ENCODE assay signal across 1 cellular context in the genomic region with DNA sequence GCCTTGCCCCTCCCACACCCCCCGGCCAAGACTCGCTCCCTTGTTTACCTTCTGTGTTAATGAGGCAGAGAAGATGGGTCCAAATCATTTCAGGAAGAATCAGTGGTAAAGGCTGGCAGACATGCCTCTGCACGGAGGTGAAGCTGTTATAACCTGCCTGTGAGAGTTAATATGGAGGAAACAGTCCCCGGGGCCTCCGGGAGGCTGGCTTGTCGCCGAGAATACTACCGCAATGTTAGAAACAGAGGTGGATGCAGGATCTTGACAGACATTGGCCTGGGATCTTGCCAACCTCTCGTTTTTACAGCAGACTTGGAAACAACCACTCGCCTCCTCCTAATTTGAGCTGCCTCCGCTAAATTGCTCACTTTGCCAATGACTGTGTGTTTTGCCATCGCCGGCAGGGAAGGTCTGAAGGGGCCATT.
TF ChIP-seq lines count a peak whose summit lies in the region.

No MANE protein-coding gene starts in this region.

TF ChIP-seq in SK-N-SH treated with all-trans-retinoic acid at 6 μM for 48 hours, 23 proteins besides CTCF, POLR2A, EP300 and RAD21 (continued from another document):
- TF ChIP-seq, protein P1, sequence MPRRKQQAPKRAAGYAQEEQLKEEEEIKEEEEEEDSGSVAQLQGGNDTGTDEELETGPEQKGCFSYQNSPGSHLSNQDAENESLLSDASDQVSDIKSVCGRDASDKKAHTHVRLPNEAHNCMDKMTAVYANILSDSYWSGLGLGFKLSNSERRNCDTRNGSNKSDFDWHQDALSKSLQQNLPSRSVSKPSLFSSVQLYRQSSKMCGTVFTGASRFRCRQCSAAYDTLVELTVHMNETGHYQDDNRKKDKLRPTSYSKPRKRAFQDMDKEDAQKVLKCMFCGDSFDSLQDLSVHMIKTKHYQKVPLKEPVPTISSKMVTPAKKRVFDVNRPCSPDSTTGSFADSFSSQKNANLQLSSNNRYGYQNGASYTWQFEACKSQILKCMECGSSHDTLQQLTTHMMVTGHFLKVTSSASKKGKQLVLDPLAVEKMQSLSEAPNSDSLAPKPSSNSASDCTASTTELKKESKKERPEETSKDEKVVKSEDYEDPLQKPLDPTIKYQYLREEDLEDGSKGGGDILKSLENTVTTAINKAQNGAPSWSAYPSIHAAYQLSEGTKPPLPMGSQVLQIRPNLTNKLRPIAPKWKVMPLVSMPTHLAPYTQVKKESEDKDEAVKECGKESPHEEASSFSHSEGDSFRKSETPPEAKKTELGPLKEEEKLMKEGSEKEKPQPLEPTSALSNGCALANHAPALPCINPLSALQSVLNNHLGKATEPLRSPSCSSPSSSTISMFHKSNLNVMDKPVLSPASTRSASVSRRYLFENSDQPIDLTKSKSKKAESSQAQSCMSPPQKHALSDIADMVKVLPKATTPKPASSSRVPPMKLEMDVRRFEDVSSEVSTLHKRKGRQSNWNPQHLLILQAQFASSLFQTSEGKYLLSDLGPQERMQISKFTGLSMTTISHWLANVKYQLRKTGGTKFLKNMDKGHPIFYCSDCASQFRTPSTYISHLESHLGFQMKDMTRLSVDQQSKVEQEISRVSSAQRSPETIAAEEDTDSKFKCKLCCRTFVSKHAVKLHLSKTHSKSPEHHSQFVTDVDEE (CRISPR knock-in tag; IDR thresholded peaks at IDR 0.05), result no peak
- TF ChIP-seq RARB (CRISPR knock-in tag; IDR thresholded peaks at IDR 0.05) (no peak), ISL1 (CRISPR knock-in tag; IDR thresholded peaks at IDR 0.05) (no peak), ZNF70 (CRISPR knock-in tag; IDR thresholded peaks at IDR 0.05) (no peak), CSDC2 (CRISPR knock-in tag; IDR thresholded peaks at IDR 0.05) (no peak), ZFP3 (CRISPR knock-in tag; IDR thresholded peaks at IDR 0.05) (no peak), SNAI2 (CRISPR knock-in tag; IDR thresholded peaks at IDR 0.05) (no peak), BACH2 (CRISPR knock-in tag; IDR thresholded peaks at IDR 0.05; ENCODE audit: borderline replicate concordance) (no peak), OSR1 (CRISPR knock-in tag; IDR thresholded peaks at IDR 0.05) (no peak), GLIS3 (CRISPR knock-in tag; IDR thresholded peaks at IDR 0.05) (no peak), CREB5 (CRISPR knock-in tag; IDR thresholded peaks at IDR 0.05; ENCODE audit: low read depth) (no peak), ZFP30 (CRISPR knock-in tag; IDR thresholded peaks at IDR 0.05) (no peak), ARNTL (CRISPR knock-in tag; IDR thresholded peaks at IDR 0.05; ENCODE audit: borderline replicate concordance, low read depth) (no peak), ZNF8 (CRISPR knock-in tag; IDR thresholded peaks at IDR 0.05) (no peak), ESRRG (CRISPR knock-in tag; IDR thresholded peaks at IDR 0.05) (no peak), PPARA (CRISPR knock-in tag; IDR thresholded peaks at IDR 0.05; ENCODE audit: borderline replicate concordance) (no peak)
- TF ChIP-seq, protein P2, sequence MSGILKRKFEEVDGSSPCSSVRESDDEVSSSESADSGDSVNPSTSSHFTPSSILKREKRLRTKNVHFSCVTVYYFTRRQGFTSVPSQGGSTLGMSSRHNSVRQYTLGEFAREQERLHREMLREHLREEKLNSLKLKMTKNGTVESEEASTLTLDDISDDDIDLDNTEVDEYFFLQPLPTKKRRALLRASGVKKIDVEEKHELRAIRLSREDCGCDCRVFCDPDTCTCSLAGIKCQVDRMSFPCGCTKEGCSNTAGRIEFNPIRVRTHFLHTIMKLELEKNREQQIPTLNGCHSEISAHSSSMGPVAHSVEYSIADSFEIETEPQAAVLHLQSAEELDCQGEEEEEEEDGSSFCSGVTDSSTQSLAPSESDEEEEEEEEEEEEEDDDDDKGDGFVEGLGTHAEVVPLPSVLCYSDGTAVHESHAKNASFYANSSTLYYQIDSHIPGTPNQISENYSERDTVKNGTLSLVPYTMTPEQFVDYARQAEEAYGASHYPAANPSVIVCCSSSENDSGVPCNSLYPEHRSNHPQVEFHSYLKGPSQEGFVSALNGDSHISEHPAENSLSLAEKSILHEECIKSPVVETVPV (CRISPR knock-in tag; IDR thresholded peaks at IDR 0.05), result no peak
